ENCODE assay signal across 20 cellular contexts in genomic region chr1:115797491-115797890, GRCh38. TPM values are rescaled to one million over a fixed set of nuclear protein-coding genes. Genes with fewer than 3 reads are reported as not detected.
DNase-seq lines count a peak whose midpoint lies in the region; TF ChIP-seq lines count a peak whose summit lies in the region.
"Had no signal": no experiment of that assay in that cellular context is flagged by ENCODE, and none has a peak within 500 bp of the region (broad histone marks: within the 10 kb centered on the region; RNA-seq: fewer than 3 reads in every experiment).

No MANE protein-coding gene starts in this region.

- no peaks in the 10 kb centered on the region for H3K36me3 Mint-ChIP-seq in neural progenitor cell
- H3K36me3 Mint-ChIP-seq: CD14-positive monocyte; CD8-positive, alpha-beta T cell had no signal

- H2AFZ ChIP-seq in neural progenitor cell (replicated peaks): no peak overlapping the region
- H2AFZ ChIP-seq in mammary epithelial cell (ENCODE audit: low read depth, low read length): no peak overlapping the region
- H2AFZ ChIP-seq: GM23248 had no signal

- H3K4me1 ChIP-seq in HUES64 (ENCODE audit: insufficient read depth, low read length): peaks cover 33% of the 10 kb centered on the region
- peaks cover 37% of the 10 kb centered on the region for H3K4me1 ChIP-seq in neural progenitor cell
- peaks cover 27% of the 10 kb centered on the region for H3K4me1 ChIP-seq in mammary epithelial cell (ENCODE audit: insufficient read depth, low read length)
- H3K4me1 ChIP-seq: A549 had no signal

- H3K9me3 ChIP-seq in HUES64 (ENCODE audit: insufficient read depth, low read depth, low read length) (no peaks in the 10 kb centered on the region), neural progenitor cell (ENCODE audit: low read depth) (no peaks in the 10 kb centered on the region), mammary epithelial cell (replicated peaks; ENCODE audit: insufficient read depth, low read length) (no peaks in the 10 kb centered on the region)
- H3K9me3 ChIP-seq: A549 had no signal

- in situ Hi-C loops in mammary epithelial cell (cut with MboI; ENCODE audit: low sequenced_read_pairs in 2 of 2): no loop called here

- no peaks in the 10 kb centered on the region for H3K79me2 ChIP-seq in neural progenitor cell (ENCODE audit: low read depth)
- H3K79me2 ChIP-seq in mammary epithelial cell (ENCODE audit: insufficient read depth, low read length): no peaks in the 10 kb centered on the region

- H4K20me1 ChIP-seq in neural progenitor cell (ENCODE audit: low read depth) (peaks cover 6% of the 10 kb centered on the region), mammary epithelial cell (ENCODE audit: insufficient read depth, low read length) (no peaks in the 10 kb centered on the region)

- H3K4me2 ChIP-seq in neural progenitor cell: peak overlapping the region; percentile 52
- H3K4me2 ChIP-seq in mammary epithelial cell (ENCODE audit: insufficient read depth, low read depth, low read length): no peak overlapping the region
- H3K4me2 ChIP-seq: A549 had no signal

- dilution Hi-C loops in mammary epithelial cell (cut with HindIII; ENCODE audit: low sequenced_read_pairs): no loop called here

- H3K27ac ChIP-seq in HUES64 (ENCODE audit: low read depth, low read length) (peak overlapping the region; percentile 39; the same call in 1 of the 2 replicates), neural progenitor cell (no peak overlapping the region), mammary epithelial cell (ENCODE audit: insufficient read depth, low read depth, low read length) (no peak overlapping the region)
- H3K27ac ChIP-seq: A549, GM23248 had no signal

- 86% methylated on average over 4 of the region's 4 CpGs for WGBS in HUES64
- WGBS in mammary epithelial cell (ENCODE audit: low coverage, missing lambda C conversion rate): 100% methylated on average over 4 of the region's 4 CpGs

- H3K4me3 ChIP-seq in HUES64 (ENCODE audit: low read length): no peak overlapping the region
- no peak overlapping the region for H3K4me3 ChIP-seq in neural progenitor cell
- H3K4me3 ChIP-seq in mammary epithelial cell (replicated peaks in 1 of 3; ENCODE audit: insufficient read depth in 1 of 3, low read depth in 2 of 3, low read length in 3 of 3): no peak overlapping the region
- H3K4me3 ChIP-seq: A549, GM12878, GM23248 had no signal

- H3K27me3 Mint-ChIP-seq in neural progenitor cell (ENCODE audit: insufficient read depth, low read depth): peaks cover 5% of the 10 kb centered on the region

- H3K36me3 ChIP-seq in HUES64 (ENCODE audit: insufficient read depth, low read length) (no peaks in the 10 kb centered on the region), neural progenitor cell (no peaks in the 10 kb centered on the region), mammary epithelial cell (ENCODE audit: insufficient read depth, low read length) (no peaks in the 10 kb centered on the region)

- BruUV-seq in mammary epithelial cell (replicated peaks; lab: Mats Ljungman, UMichigan): no TSS peak

- H3K4me1 Mint-ChIP-seq in neural progenitor cell: peaks cover 38% of the 10 kb centered on the region
- H3K4me1 Mint-ChIP-seq: CD14-positive monocyte had no signal

- no peak overlapping the region for H3K9ac ChIP-seq in HUES64 (ENCODE audit: low read depth, low read length)
- no peak overlapping the region for H3K9ac ChIP-seq in neural progenitor cell
- no peak overlapping the region for H3K9ac ChIP-seq in mammary epithelial cell (ENCODE audit: insufficient read depth, low read length)
- H3K9ac ChIP-seq: GM23248 had no signal

- no peaks in the 10 kb centered on the region for H3K9me3 Mint-ChIP-seq in neural progenitor cell
- H3K9me3 Mint-ChIP-seq: CD8-positive, alpha-beta T cell; H9 had no signal

- DNase-seq in ELF-1 (ENCODE audit: low read depth, low spot score): peak; percentile 16
- peak; percentile 51 for DNase-seq in NCI-H69 (lab: John Stamatoyannopoulos, UW)
- peak; percentile 51 for DNase-seq in neural progenitor cell (ENCODE audit: low spot score)
- no peak for DNase-seq in mammary epithelial cell
- DNase-seq in stimulated activated CD8-positive, alpha-beta memory T cell treated with anti-CD3 and anti-CD28 coated beads, Interleukin-4, amount 100 ng/mL, for 48 hours: no peak
- DNase-seq in cerebellar nuclear complex (lab: John Stamatoyannopoulos, UW): no peak
- DNase-seq in GM03348 (ENCODE audit: low spot score): no peak
- DNase-seq: CD8-positive, alpha-beta T cell; COR-L47; DND-41; GF-D8; GM23248; H9 had no signal

- CTCF ChIA-PET in mammary epithelial cell (lab: Charles Lee; ENCODE audit: low non-redundant PET): no interaction called here

- no peak overlapping the region for H3K27ac Mint-ChIP-seq in neural progenitor cell
- H3K27ac Mint-ChIP-seq: CD8-positive, alpha-beta T cell had no signal

- H3K27me3 ChIP-seq in HUES64 (ENCODE audit: insufficient read depth, low read length): no peaks in the 10 kb centered on the region
- no peaks in the 10 kb centered on the region for H3K27me3 ChIP-seq in neural progenitor cell
- no peaks in the 10 kb centered on the region for H3K27me3 ChIP-seq in mammary epithelial cell (ENCODE audit: insufficient read depth, low read length)

- peaks cover 12% of the 10 kb centered on the region for H3F3A ChIP-seq in neural progenitor cell (ENCODE audit: low read depth)

- intact Hi-C loops in mammary epithelial cell (cut with micrococcal nuclease): no loop called here

- no peak overlapping the region for H3K4me3 Mint-ChIP-seq in neural progenitor cell
- H3K4me3 Mint-ChIP-seq: CD14-positive monocyte; CD8-positive, alpha-beta T cell; H9 had no signal

- TF ChIP-seq CTCF in neural progenitor cell (IDR thresholded peaks at IDR 0.05) (no peak), mammary epithelial cell (conservative IDR thresholded peaks at IDR 0.05 in 1 of 2, IDR thresholded peaks at IDR 0.05 in 1 of 2; ENCODE audit: extremely low read depth in 1 of 2, insufficient read depth in 1 of 2, low read depth in 1 of 2, low read length in 2 of 2) (no peak)

RNA-seq across cellular contexts. Expression of gene CASQ2, which starts 29.0 kb away (rescaled TPM):
- polyA plus RNA-seq in HUES64 (2013, experiment 1 of 2): not detected
- 0.13 TPM for polyA plus RNA-seq in HUES64 (2013, experiment 2 of 2)
- total RNA-seq in neural progenitor cell (ENCODE audit: low replicate concordance) (not detected in 2 replicates), mammary epithelial cell (not detected)
- polyA plus RNA-seq in mammary epithelial cell: not detected
- polyA minus RNA-seq in mammary epithelial cell: not detected
- total RNA-seq: CD8-positive, alpha-beta T cell; GM12878; GM23248; H9; HepG2; HT1080 had no signal
- polyA plus RNA-seq: A549, BJ, CD14-positive monocyte, GM12878, GM23248, HepG2 had no signal

RNA-seq across cellular contexts. Expression of gene NHLH2, which starts 43.4 kb away (rescaled TPM):
- 1.3 TPM for polyA plus RNA-seq in HUES64 (2013, experiment 1 of 2)
- polyA plus RNA-seq in HUES64 (2013, experiment 2 of 2): 1.8 TPM
- total RNA-seq in neural progenitor cell (ENCODE audit: low replicate concordance) (0.17 and 0.56 TPM in 2 replicates), mammary epithelial cell (1 to 10 TPM in 1 of 2 donors, not detected in 1; 1.0 TPM)
- polyA plus RNA-seq in mammary epithelial cell: 0.02 TPM
- polyA minus RNA-seq in mammary epithelial cell: not detected
- total RNA-seq: CD8-positive, alpha-beta T cell; GM12878; GM23248; HepG2; HT1080 had no signal
- polyA plus RNA-seq: A549, BJ, CD14-positive monocyte, HepG2 had no signal

Comparison
In these comparisons a context has a peak if more than half of its experiments do, and no peak if none do; other contexts are left out.
1. DNase-seq: peak in ELF-1 (single experiment), NCI-H69 (single experiment) and neural progenitor cell (single experiment); none in mammary epithelial cell (single experiment), stimulated activated CD8-positive, alpha-beta memory T cell treated with anti-CD3 and anti-CD28 coated beads, Interleukin-4, amount 100 ng/mL, for 48 hours (single experiment), cerebellar nuclear complex (0 of 2) and GM03348 (single experiment).